ENCODE assay signal across 11 cellular contexts in the genomic region with DNA sequence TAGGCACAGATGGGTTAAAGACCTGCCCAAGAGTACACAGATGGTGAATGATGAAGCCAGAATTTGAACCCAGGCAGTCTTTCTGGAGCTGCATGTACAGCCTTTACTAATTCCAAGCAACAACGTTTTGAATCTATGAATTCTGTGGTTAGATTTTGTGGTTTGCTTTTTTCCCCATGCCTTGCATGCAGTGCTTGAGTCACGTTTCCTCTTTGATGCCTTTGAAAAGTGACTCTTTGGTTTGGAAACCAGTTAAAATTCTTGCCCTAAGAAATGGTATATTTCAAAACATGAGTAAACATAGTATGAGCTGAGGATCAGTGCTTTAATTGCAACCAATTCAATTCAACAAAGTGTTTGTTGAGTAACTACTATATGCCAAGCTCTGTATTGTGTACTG. TPM values are rescaled to one million over a fixed set of nuclear protein-coding genes. Genes with fewer than 3 reads are reported as not detected.
DNase-seq lines count a peak whose midpoint lies in the region; ATAC-seq, FAIRE-seq and TF ChIP-seq lines count a peak whose summit lies in the region.
"Had no signal": no experiment of that assay in that cellular context is flagged by ENCODE, and none has a peak within 500 bp of the region (broad histone marks: within the 10 kb centered on the region; RNA-seq: fewer than 3 reads in every experiment).

No MANE protein-coding gene starts in this region.

- no peaks in the 10 kb centered on the region for H3K4me1 Mint-ChIP-seq in stimulated activated memory B cell treated with anti-CD40 and anti-IgM and Interleukin-4, amounts not matched to agents 10 μg/mL and 1 μg/mL and 100 μg/mL, for 72 hours
- H3K4me1 Mint-ChIP-seq: memory B cell had no signal

- WGBS in GM12878 (ENCODE audit: insufficient coverage, insufficient replicate concordance, low lambda C conversion rate, missing lambda C conversion rate), result 2% methylated on average over 2 of the region's 2 CpGs

- ATAC-seq in GM12878 (peak; percentile 51), GM19324 (IDR thresholded peaks at IDR 0.05; ENCODE audit: low FRiP score, unreplicated experiment) (no peak)
- ATAC-seq in stimulated activated memory B cell treated with anti-CD40 and anti-IgM and Interleukin-4, amounts not matched to agents 10 μg/mL and 1 μg/mL and 100 μg/mL, for 72 hours, result peak; percentile 54
- ATAC-seq: A549 had no signal

- no peaks in the 10 kb centered on the region for H3K9me3 ChIP-seq in GM12878 (replicated peaks; ENCODE audit: control insufficient read depth, insufficient read depth, low read length)
- H3K9me3 ChIP-seq: A549 had no signal

- H3K27me3 ChIP-seq in GM12878 (replicated peaks in 1 of 2; ENCODE audit: control insufficient read depth in 2 of 2, insufficient read depth in 2 of 2, low read length in 1 of 2), result no peaks in the 10 kb centered on the region

- no peak overlapping the region for H3K9ac ChIP-seq in GM12878 (ENCODE audit: control insufficient read depth, insufficient read depth, low read length)

- BruUV-seq in GM12878 (replicated peaks; lab: Mats Ljungman, UMichigan), result no TSS peak

- in situ Hi-C loops in GM12878 (cut with MboI), result no loop called here

- TF ChIP-seq POLR2A in GM12878 (IDR thresholded peaks at IDR 0.05; ENCODE audit: low read depth, low read length), result no peak

- H3K9me3 Mint-ChIP-seq in stimulated activated memory B cell treated with anti-CD40 and anti-IgM and Interleukin-4, amounts not matched to agents 10 μg/mL and 1 μg/mL and 100 μg/mL, for 72 hours, result no peaks in the 10 kb centered on the region
- H3K9me3 Mint-ChIP-seq: memory B cell had no signal

- no peaks in the 10 kb centered on the region for H3K79me2 ChIP-seq in GM12878 (ENCODE audit: control insufficient read depth, insufficient read depth, low read length)

- no peak overlapping the region for H3K4me3 ChIP-seq in GM12878
- H3K4me3 ChIP-seq: A549 had no signal

- no peaks in the 10 kb centered on the region for H3K36me3 Mint-ChIP-seq in stimulated activated memory B cell treated with anti-CD40 and anti-IgM and Interleukin-4, amounts not matched to agents 10 μg/mL and 1 μg/mL and 100 μg/mL, for 72 hours
- H3K36me3 Mint-ChIP-seq: memory B cell had no signal

- no peak for TF ChIP-seq RAD21 in GM12878 (IDR thresholded peaks at IDR 0.05; ENCODE audit: insufficient read depth, low read depth, low read length)

- SMC1A ChIA-PET in GM12878 (lab: Charles Lee; ENCODE audit: uncharacterized antibody, unreplicated experiment), result interaction anchor here (0.8 to 2.4 kb wide), 5 partner anchors 12 to 41 kb away, joined by 3 to 11 read pairs (median 3); no protein-coding TSS in a partner anchor

- H3K27ac ChIP-seq in GM12878 (ENCODE audit: control insufficient read depth, insufficient read depth), result no peak overlapping the region
- H3K27ac ChIP-seq: A549 had no signal

- H3K4me3 Mint-ChIP-seq in stimulated activated memory B cell treated with anti-CD40 and anti-IgM and Interleukin-4, amounts not matched to agents 10 μg/mL and 1 μg/mL and 100 μg/mL, for 72 hours, result no peak overlapping the region
- H3K4me3 Mint-ChIP-seq: memory B cell had no signal

- no peak for FAIRE-seq in GM12878 (lab: Jason Lieb, UNC)
- FAIRE-seq: A549 had no signal

- intact Hi-C loops in GM12878 (cut with micrococcal nuclease; ENCODE audit: unreplicated experiment), result no loop called here

- POLR2A ChIA-PET in GM12878 (lab: Charles Lee), result no interaction called here

- H3K27ac Mint-ChIP-seq in stimulated activated memory B cell treated with anti-CD40 and anti-IgM and Interleukin-4, amounts not matched to agents 10 μg/mL and 1 μg/mL and 100 μg/mL, for 72 hours, result no peak overlapping the region
- H3K27ac Mint-ChIP-seq: memory B cell had no signal

- CTCF ChIA-PET in GM12878 (lab: Yijun Ruan, JAX), result interaction anchor here (1.4 kb wide), 1 partner anchor 29 kb away, joined by 4 read pairs; no protein-coding TSS in a partner anchor

- no peak for TF ChIP-seq EP300 in GM12878 (IDR thresholded peaks at IDR 0.05; ENCODE audit: borderline replicate concordance in 1 of 2, control insufficient read depth in 1 of 2, low read depth in 2 of 2, low read length in 2 of 2)

- H3K4me1 ChIP-seq in GM12878 (ENCODE audit: control insufficient read depth, insufficient read depth, low read length), result peaks cover 3% of the 10 kb centered on the region; the same call in 1 of the 2 replicates
- H3K4me1 ChIP-seq: A549 had no signal

- H3K4me2 ChIP-seq in GM12878 (ENCODE audit: control insufficient read depth, insufficient read depth), result no peak overlapping the region; the same call in 1 of the 2 replicates
- H3K4me2 ChIP-seq: A549 had no signal

- TF ChIP-seq CTCF in GM12878 (IDR thresholded peaks at IDR 0.05 in 2 of 3, conservative IDR thresholded peaks at IDR 0.05 in 1 of 3; ENCODE audit: control insufficient read depth in 2 of 3, extremely low read depth in 1 of 3, insufficient read depth in 1 of 3, low read depth in 3 of 3, low read length in 3 of 3), result no peak

- RAD21 ChIA-PET in GM12878 (lab: Charles Lee; ENCODE audit: unreplicated experiment), result interaction anchor here (0.6 kb wide), 1 partner anchor 19 kb away, joined by 3 read pairs; no protein-coding TSS in a partner anchor

- H3K36me3 ChIP-seq in GM12878 (ENCODE audit: control insufficient read depth in 2 of 2, insufficient read depth in 2 of 2, low read length in 1 of 2), result no peaks in the 10 kb centered on the region

- no peaks in the 10 kb centered on the region for H4K20me1 ChIP-seq in GM12878 (ENCODE audit: control insufficient read depth, insufficient read depth)

- H2AFZ ChIP-seq in GM12878 (ENCODE audit: control insufficient read depth, low read depth, low read length), result no peak overlapping the region

- H3K27me3 Mint-ChIP-seq in stimulated activated memory B cell treated with anti-CD40 and anti-IgM and Interleukin-4, amounts not matched to agents 10 μg/mL and 1 μg/mL and 100 μg/mL, for 72 hours, result no peaks in the 10 kb centered on the region

- peak; percentile 15 to 29 for DNase-seq in activated CD4-positive, alpha-beta T cell treated with anti-CD3 and anti-CD28 coated beads for 4 hours
- no peak for DNase-seq in activated CD4-positive, alpha-beta T cell treated with anti-CD3 and anti-CD28 coated beads, Interleukin-2, amount 50 U/mL, for 1 hour
- DNase-seq in SIG-M5 (lab: John Stamatoyannopoulos, UW) (peak; percentile 86), GM12878 (ENCODE audit: low read depth, low spot score) (no peak), NCI-H526 (lab: John Stamatoyannopoulos, UW) (no peak), NCI-H1417 treated with DMSO at 0.1 percent for 48 hours (lab: John Stamatoyannopoulos, UW) (no peak)
- DNase-seq: NCI-H2227 treated with DMSO at 0.1 percent for 48 hours had no signal

TF ChIP-seq in GM12878, 131 proteins besides CTCF, POLR2A, EP300 and RAD21 (continues in another document):
- peak; percentile 77 for TF ChIP-seq BHLHE40 (IDR thresholded peaks at IDR 0.05; ENCODE audit: borderline replicate concordance in 1 of 2, low read depth in 2 of 2, low read length in 1 of 2)
- peak; percentile 55; the same call in 1 of the 2 replicates for TF ChIP-seq CBFB (IDR thresholded peaks at IDR 0.05; ENCODE audit: low read depth)
- TF ChIP-seq, protein P1, sequence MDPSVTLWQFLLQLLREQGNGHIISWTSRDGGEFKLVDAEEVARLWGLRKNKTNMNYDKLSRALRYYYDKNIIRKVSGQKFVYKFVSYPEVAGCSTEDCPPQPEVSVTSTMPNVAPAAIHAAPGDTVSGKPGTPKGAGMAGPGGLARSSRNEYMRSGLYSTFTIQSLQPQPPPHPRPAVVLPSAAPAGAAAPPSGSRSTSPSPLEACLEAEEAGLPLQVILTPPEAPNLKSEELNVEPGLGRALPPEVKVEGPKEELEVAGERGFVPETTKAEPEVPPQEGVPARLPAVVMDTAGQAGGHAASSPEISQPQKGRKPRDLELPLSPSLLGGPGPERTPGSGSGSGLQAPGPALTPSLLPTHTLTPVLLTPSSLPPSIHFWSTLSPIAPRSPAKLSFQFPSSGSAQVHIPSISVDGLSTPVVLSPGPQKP (IDR thresholded peaks at IDR 0.05; ENCODE audit: low read depth, low read length), result no peak

RNA-seq across cellular contexts. Expression of a gene that starts 48.2 kb away (rescaled TPM):
- 131 and 134 TPM in 2 replicates for total RNA-seq in GM12878 (2013; cell fraction: nucleolus; rRNA removed)
- 16.3 and 21.9 TPM in 2 replicates for total RNA-seq in GM12878 (2014; rRNA removed)
- 39.8 and 40.2 TPM in 2 replicates for total RNA-seq in GM12878 (2014; rRNA removed; fragmentation: Illumina TruSeq; extraction: Trizol)
- total RNA-seq in GM12878 (2021), result 31.1 and 33.2 TPM in 2 replicates
- polyA plus RNA-seq in GM12878 (2011; ENCODE audit: low read depth), result 18.4 TPM
- 53.4 and 82.6 TPM in 2 replicates for polyA plus RNA-seq in GM12878 (2011; rRNA removed)
- 15.7 and 18.1 TPM in 2 replicates for polyA plus RNA-seq in GM12878 (2011; cell fraction: cytosol; rRNA removed)
- polyA plus RNA-seq in GM12878 (2011; cell fraction: nucleus; rRNA removed), result 13.9 and 16.1 TPM in 2 replicates
- 21.0 and 23.6 TPM in 2 replicates for polyA plus RNA-seq in GM12878 (2012)
- 36.3 and 50.2 TPM in 2 replicates for polyA plus RNA-seq in GM12878 (2014; fragmentation: Illumina TruSeq; extraction: Trizol)
- polyA plus RNA-seq in GM12878 (2014; fragmentation: Nextera tagmentation; extraction: Ambion mirVana), result 10 to 100 TPM; 12.5 to 22.3 TPM
- polyA plus RNA-seq in GM12878 (2014; rRNA removed), result 22.6 and 27.5 TPM in 2 replicates
- 10 to 100 TPM; 37.0 to 42.1 TPM for polyA plus RNA-seq in GM12878 (2016; fragmentation: Nextera tagmentation; extraction: Ambion mirVana)
- polyA minus RNA-seq in GM12878 (2011; rRNA and poly(A)+ RNA removed), result 60.8 and 94.6 TPM in 2 replicates
- polyA minus RNA-seq in GM12878 (2011; cell fraction: cytosol; rRNA and poly(A)+ RNA removed), result 27.3 and 31.1 TPM in 2 replicates
- 20.7 and 28.8 TPM in 2 replicates for polyA minus RNA-seq in GM12878 (2011; cell fraction: nucleus; rRNA and poly(A)+ RNA removed)

Comparison
In these comparisons a context has a peak if more than half of its experiments do, and no peak if none do; other contexts are left out.
1. DNase-seq: peak in activated CD4-positive, alpha-beta T cell treated with anti-CD3 and anti-CD28 coated beads for 4 hours (2 of 2) and SIG-M5 (single experiment); none in activated CD4-positive, alpha-beta T cell treated with anti-CD3 and anti-CD28 coated beads, Interleukin-2, amount 50 U/mL, for 1 hour (single experiment), GM12878 (single experiment), NCI-H526 (0 of 2) and NCI-H1417 treated with DMSO at 0.1 percent for 48 hours (single experiment).